18 cellular contexts compared by ENCODE assay signal in the genomic region with DNA sequence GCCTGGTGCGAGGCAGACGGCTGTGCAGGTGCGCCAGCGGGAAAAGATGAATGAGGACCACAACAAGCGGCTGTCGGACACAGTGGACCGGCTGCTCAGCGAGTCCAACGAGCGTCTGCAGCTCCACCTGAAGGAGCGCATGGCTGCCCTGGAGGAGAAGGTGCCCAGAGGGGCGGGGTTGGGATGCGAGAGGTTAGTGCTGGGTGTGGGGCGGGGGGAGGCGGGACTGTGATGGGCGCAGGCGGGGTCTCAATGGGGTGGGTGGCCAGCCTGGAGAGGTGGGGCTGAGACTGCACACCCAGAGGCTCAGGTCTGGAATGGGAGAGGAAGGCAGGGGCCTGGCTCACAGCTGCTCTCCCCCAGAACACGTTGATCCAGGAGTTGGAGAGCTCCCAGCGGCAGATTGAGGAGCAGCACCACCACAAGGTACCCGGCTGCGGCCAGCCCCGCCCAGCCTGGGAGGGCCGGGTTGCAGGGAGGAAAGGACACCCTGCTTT. TPM values are rescaled to one million over a fixed set of nuclear protein-coding genes. Genes with fewer than 3 reads are reported as not detected.
A peak's percentile ranks its signal among the peaks of the same experiment; 100 is the strongest.
DNase-seq lines count a peak whose midpoint lies in the region; ATAC-seq and TF ChIP-seq lines count a peak whose summit lies in the region.
"Had no signal": no experiment of that assay in that cellular context is flagged by ENCODE, and none has a peak within 500 bp of the region (broad histone marks: within the 10 kb centered on the region; RNA-seq: fewer than 3 reads in every experiment).

No MANE protein-coding gene starts in this region.

- H3K36me3 Mint-ChIP-seq in naive thymus-derived CD4-positive, alpha-beta T cell = peaks cover 0 to 6% (median 0%) of the 10 kb centered on the region in 5 donors
- H3K36me3 Mint-ChIP-seq: type B pancreatic cell had no signal

- peaks cover 0 to 6% (median 0%) of the 10 kb centered on the region in 7 donors for H3K4me1 Mint-ChIP-seq in naive thymus-derived CD4-positive, alpha-beta T cell

- POLR2A ChIA-PET in RWPE1 (lab: Yijun Ruan, JAX; ENCODE audit: low non-redundant PET) = no interaction called here
- POLR2A ChIA-PET in naive thymus-derived CD4-positive, alpha-beta T cell (lab: Charles Lee) = no interaction called here

- no peak overlapping the region for H3K4me3 ChIP-seq in thyroid gland (replicated peaks in 1 of 3)
- H3K4me3 ChIP-seq in naive thymus-derived CD4-positive, alpha-beta T cell (ENCODE audit: low read length) = no peak overlapping the region
- H3K4me3 ChIP-seq: gastroesophageal sphincter, spleen had no signal

- intact Hi-C loops in thyroid gland (cut with DNase I) = no loop called here
- intact Hi-C loops in naive thymus-derived CD4-positive, alpha-beta T cell (cut with micrococcal nuclease) = no loop called here

- TF ChIP-seq CTCF in RWPE1 (conservative IDR thresholded peaks at IDR 0.05; ENCODE audit: low read depth) (no peak), thyroid gland (IDR thresholded peaks at IDR 0.05) (peak in 3 of 6 experiments; percentile 20 to 30 (median 21))

- WGBS in thyroid gland, 2 donors = 38 to 43% methylated on average over 17 of the region's 23 CpGs

- H3K27me3 ChIP-seq in thyroid gland = no peaks in the 10 kb centered on the region
- no peaks in the 10 kb centered on the region for H3K27me3 ChIP-seq in naive thymus-derived CD4-positive, alpha-beta T cell (ENCODE audit: control insufficient read depth in 2 of 2, insufficient read depth in 2 of 2, low read length in 2 of 2)
- H3K27me3 ChIP-seq: gastroesophageal sphincter had no signal

- H3K27me3 Mint-ChIP-seq in naive thymus-derived CD4-positive, alpha-beta T cell = peaks cover 0 to 26% (median 9%) of the 10 kb centered on the region in 5 donors

- H3K36me3 ChIP-seq in thyroid gland = no peaks in the 10 kb centered on the region
- no peaks in the 10 kb centered on the region for H3K36me3 ChIP-seq in naive thymus-derived CD4-positive, alpha-beta T cell (ENCODE audit: control insufficient read depth in 2 of 3, insufficient read depth in 3 of 3, low read length in 3 of 3)
- H3K36me3 ChIP-seq: spleen had no signal

- H3K9me3 ChIP-seq in thyroid gland = no peaks in the 10 kb centered on the region
- H3K9me3 ChIP-seq in naive thymus-derived CD4-positive, alpha-beta T cell (ENCODE audit: control insufficient read depth in 2 of 3, low read length in 3 of 3) = no peaks in the 10 kb centered on the region
- H3K9me3 ChIP-seq: gastroesophageal sphincter, spleen had no signal

- DNase-seq in NCI-H524 (lab: John Stamatoyannopoulos, UW) (peak; percentile 55 to 81), NCI-H524 treated with DMSO at 0.1 percent for 48 hours (lab: John Stamatoyannopoulos, UW) (no peak), RWPE1 (ENCODE audit: low spot score) (peak; percentile 80), iPS-NIHi11 (ENCODE audit: low spot score) (peak; percentile 95), thyroid gland (peak; percentile 70)
- no peak for DNase-seq in naive thymus-derived CD4-positive, alpha-beta T cell
- DNase-seq in stimulated activated CD8-positive, alpha-beta memory T cell treated with anti-CD3 and anti-CD28 coated beads, Interleukin-4, amount 100 ng/mL, for 48 hours = no peak
- DNase-seq in activated CD8-positive, alpha-beta memory T cell treated with anti-CD3 and anti-CD28 coated beads, Interleukin-2, amount 50 U/mL, for 4 hours = no peak
- DNase-seq: activated T-cell treated with anti-CD3 and anti-CD28 coated beads, Interleukin-2, amount 50 U/mL, for 24 hours; amniotic stem cell; NCI-H526 treated with DMSO at 0.1 percent for 48 hours; spleen had no signal

- no peak overlapping the region for H3K4me3 Mint-ChIP-seq in naive thymus-derived CD4-positive, alpha-beta T cell
- H3K4me3 Mint-ChIP-seq: activated T-cell treated with anti-CD3 and anti-CD28 coated beads, Interleukin-2, amount 50 U/mL, for 24 hours; type B pancreatic cell had no signal

- no peaks in the 10 kb centered on the region for H3K4me1 ChIP-seq in thyroid gland
- no peaks in the 10 kb centered on the region for H3K4me1 ChIP-seq in naive thymus-derived CD4-positive, alpha-beta T cell (ENCODE audit: control insufficient read depth in 2 of 2, insufficient read depth in 2 of 2, low read length in 2 of 2)

- no peak for TF ChIP-seq POLR2A in thyroid gland (IDR thresholded peaks at IDR 0.05)

- CTCF ChIA-PET in RWPE1 (lab: Yijun Ruan, JAX) = interaction anchor here (0.6 to 3.7 kb wide), 5 partner anchors 9 to 278 kb away, joined by 3 to 24 read pairs (median 9); partner anchors contain the start of gene MYOG
- CTCF ChIA-PET in naive thymus-derived CD4-positive, alpha-beta T cell (lab: Charles Lee) = no interaction called here

- no peaks in the 10 kb centered on the region for H3K9me3 Mint-ChIP-seq in naive thymus-derived CD4-positive, alpha-beta T cell
- H3K9me3 Mint-ChIP-seq: activated T-cell treated with anti-CD3 and anti-CD28 coated beads, Interleukin-2, amount 50 U/mL, for 24 hours; type B pancreatic cell had no signal

- H3K27ac Mint-ChIP-seq in naive thymus-derived CD4-positive, alpha-beta T cell = no peak overlapping the region
- H3K27ac Mint-ChIP-seq: activated T-cell treated with anti-CD3 and anti-CD28 coated beads, Interleukin-2, amount 50 U/mL, for 24 hours; type B pancreatic cell had no signal

- ATAC-seq in naive thymus-derived CD4-positive, alpha-beta T cell = no peak
- ATAC-seq: gastroesophageal sphincter had no signal

- H3K27ac ChIP-seq in RWPE1 (no peak overlapping the region), thyroid gland (no peak overlapping the region)
- H3K27ac ChIP-seq in naive thymus-derived CD4-positive, alpha-beta T cell (ENCODE audit: low read depth, low read length) = no peak overlapping the region
- H3K27ac ChIP-seq: gastroesophageal sphincter, spleen had no signal

RNA-seq across cellular contexts. Expression of gene PPFIA4, which starts 22.3 kb away (rescaled TPM):
- total RNA-seq in thyroid gland = 1 to 10 TPM in 3 of 4 donors, under 1 TPM in 1; 0.54 to 3.0 (median 2.1) TPM
- 10 to 100 TPM in 1 of 5 experiments, 1 to 10 TPM in 2, under 1 TPM in 2; 0.40 to 45.5 (median 2.4) TPM for total RNA-seq in naive thymus-derived CD4-positive, alpha-beta T cell
- not detected for polyA plus RNA-seq in naive thymus-derived CD4-positive, alpha-beta T cell

RNA-seq across cellular contexts. Expression of gene MYOG, which starts 37.2 kb away (rescaled TPM):
- not detected for total RNA-seq in thyroid gland
- total RNA-seq in naive thymus-derived CD4-positive, alpha-beta T cell = not detected
- polyA plus RNA-seq in naive thymus-derived CD4-positive, alpha-beta T cell = not detected
- total RNA-seq: liver, MCF 10A, osteocyte, spleen had no signal
- polyA plus RNA-seq: AG04450, liver, spleen had no signal

RNA-seq across cellular contexts. Expression of gene TMEM183A, which starts 41.4 kb away (rescaled TPM):
- total RNA-seq in thyroid gland = 10 to 100 TPM; 71.0 to 93.9 (median 84.2) TPM
- total RNA-seq in naive thymus-derived CD4-positive, alpha-beta T cell = 100 to 1,000 TPM in 2 of 5 experiments, 10 to 100 TPM in 3; 61.4 to 134 (median 77.0) TPM
- polyA plus RNA-seq in naive thymus-derived CD4-positive, alpha-beta T cell = 10 to 100 TPM; 42.5 to 56.0 TPM

Comparison
In these comparisons a context has a peak if more than half of its experiments do, and no peak if none do; other contexts are left out.
1. DNase-seq: peak in NCI-H524 (2 of 2), RWPE1 (single experiment), iPS-NIHi11 (single experiment) and thyroid gland (2 of 2); none in NCI-H524 treated with DMSO at 0.1 percent for 48 hours (single experiment), naive thymus-derived CD4-positive, alpha-beta T cell (0 of 9), stimulated activated CD8-positive, alpha-beta memory T cell treated with anti-CD3 and anti-CD28 coated beads, Interleukin-4, amount 100 ng/mL, for 48 hours (single experiment) and activated CD8-positive, alpha-beta memory T cell treated with anti-CD3 and anti-CD28 coated beads, Interleukin-2, amount 50 U/mL, for 4 hours (single experiment).